In the genomic region with DNA sequence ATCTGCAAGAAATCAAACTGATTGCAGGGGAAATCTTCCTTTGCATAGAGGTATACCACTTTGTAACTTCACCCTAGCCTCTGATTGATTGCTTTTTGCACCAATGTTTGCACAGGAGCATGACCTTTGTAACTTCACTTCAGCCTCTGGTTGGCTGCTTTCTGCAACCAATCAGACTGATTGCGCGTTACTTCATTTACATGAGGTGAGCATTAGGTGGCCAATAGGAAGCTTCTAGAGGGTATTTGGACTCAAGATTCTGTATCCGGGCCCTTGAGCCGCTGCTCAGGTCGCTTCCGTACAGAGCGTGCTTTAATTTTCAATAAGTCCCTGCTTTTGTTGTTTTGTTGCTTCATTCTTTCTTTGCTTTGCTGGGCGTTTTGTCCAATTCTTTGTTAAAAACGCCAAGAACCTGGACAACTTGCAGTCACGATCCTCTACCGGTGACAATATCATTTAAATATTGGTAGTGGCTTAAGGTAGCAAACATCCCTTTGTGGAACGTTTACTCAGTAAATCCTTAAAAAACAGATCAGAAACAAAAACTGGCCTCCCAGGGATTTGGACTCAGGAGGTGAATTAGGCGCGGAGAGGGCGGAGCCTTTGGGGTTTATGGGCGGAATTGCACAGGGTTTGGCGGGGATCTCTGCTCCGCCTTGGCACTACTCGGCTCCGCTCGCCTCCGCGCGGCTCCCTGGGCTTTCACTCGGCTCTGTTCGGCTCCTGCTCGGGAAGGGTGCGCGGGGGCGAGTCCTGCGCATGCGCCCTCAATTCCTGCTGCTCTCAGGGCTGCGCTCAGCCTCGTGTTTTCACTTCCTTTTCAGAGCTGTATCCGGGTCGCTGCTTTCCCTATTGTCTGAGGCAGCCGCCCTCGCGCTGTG, we compare ENCODE assay signal across 8 cellular contexts. TPM values are rescaled to one million over a fixed set of nuclear protein-coding genes. Genes with fewer than 3 reads are reported as not detected.
DNase-seq lines count a peak whose midpoint lies in the region; ATAC-seq and TF ChIP-seq lines count a peak whose summit lies in the region.

A gene with protein sequence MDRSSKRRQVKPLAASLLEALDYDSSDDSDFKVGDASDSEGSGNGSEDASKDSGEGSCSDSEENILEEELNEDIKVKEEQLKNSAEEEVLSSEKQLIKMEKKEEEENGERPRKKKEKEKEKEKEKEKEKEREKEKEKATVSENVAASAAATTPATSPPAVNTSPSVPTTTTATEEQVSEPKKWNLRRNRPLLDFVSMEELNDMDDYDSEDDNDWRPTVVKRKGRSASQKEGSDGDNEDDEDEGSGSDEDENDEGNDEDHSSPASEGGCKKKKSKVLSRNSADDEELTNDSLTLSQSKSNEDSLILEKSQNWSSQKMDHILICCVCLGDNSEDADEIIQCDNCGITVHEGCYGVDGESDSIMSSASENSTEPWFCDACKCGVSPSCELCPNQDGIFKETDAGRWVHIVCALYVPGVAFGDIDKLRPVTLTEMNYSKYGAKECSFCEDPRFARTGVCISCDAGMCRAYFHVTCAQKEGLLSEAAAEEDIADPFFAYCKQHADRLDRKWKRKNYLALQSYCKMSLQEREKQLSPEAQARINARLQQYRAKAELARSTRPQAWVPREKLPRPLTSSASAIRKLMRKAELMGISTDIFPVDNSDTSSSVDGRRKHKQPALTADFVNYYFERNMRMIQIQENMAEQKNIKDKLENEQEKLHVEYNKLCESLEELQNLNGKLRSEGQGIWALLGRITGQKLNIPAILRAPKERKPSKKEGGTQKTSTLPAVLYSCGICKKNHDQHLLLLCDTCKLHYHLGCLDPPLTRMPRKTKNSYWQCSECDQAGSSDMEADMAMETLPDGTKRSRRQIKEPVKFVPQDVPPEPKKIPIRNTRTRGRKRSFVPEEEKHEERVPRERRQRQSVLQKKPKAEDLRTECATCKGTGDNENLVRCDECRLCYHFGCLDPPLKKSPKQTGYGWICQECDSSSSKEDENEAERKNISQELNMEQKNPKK (plus strand): TSS at position 812 of the 881 bp plus-strand sequence. CDS start 452 bp downstream, outside the sequence.

- H3K4me2 ChIP-seq in SU-DHL-6 (ENCODE audit: low read depth, low read length, poor library complexity, severe bottlenecking): peak within 1 kb of the TSS; percentile 98

- DNase-seq in NCI-H128 (lab: John Stamatoyannopoulos, UW; ENCODE audit: unreplicated experiment): peak; percentile 90
- DNase-seq in activated naive CD8-positive, alpha-beta T cell treated with anti-CD3 and anti-CD28 coated beads, Interleukin-2, amount 10 ng/mL, durations not matched to agents 7 days and 5 days: peak; percentile 94
- DNase-seq in head of caudate nucleus: peak; percentile 93 to 99 (median 97)
- DNase-seq in osteocyte (ENCODE audit: extremely low spot score, unreplicated experiment): peak; percentile 99

- POLR2A ChIA-PET in activated naive CD8-positive, alpha-beta T cell treated with anti-CD3 and anti-CD28 coated beads, Interleukin-2, amount 10 ng/mL, durations not matched to agents 7 days and 5 days (lab: Charles Lee): interaction anchor here (1.0 to 3.1 kb wide), 3 partner anchors 29 to 36 kb away, joined by 3 to 41 read pairs (median 3); a partner anchor contains a TSS

- H3K27me3 ChIP-seq in SU-DHL-6 (ENCODE audit: low read length): no peaks in the 10 kb centered on the region
- no peaks in the 10 kb centered on the region for H3K27me3 ChIP-seq in thymus (ENCODE audit: control insufficient read depth, insufficient read depth)

- ATAC-seq in HG02678 (IDR thresholded peaks at IDR 0.05; ENCODE audit: unreplicated experiment): peak; percentile 94
- peak; percentile 99 for ATAC-seq in activated naive CD8-positive, alpha-beta T cell treated with anti-CD3 and anti-CD28 coated beads, Interleukin-2, amount 10 ng/mL, durations not matched to agents 7 days and 5 days (ENCODE audit: low read depth)

- H3K4me3 ChIP-seq in SU-DHL-6 (ENCODE audit: insufficient read depth, low read length, poor library complexity, severe bottlenecking): peak within 1 kb of the TSS; percentile 85
- peak within 1 kb of the TSS; percentile 75 for H3K4me3 ChIP-seq in thymus (ENCODE audit: low read length)

- TF ChIP-seq POLR2A in GM10847 (IDR thresholded peaks at IDR 0.05; ENCODE audit: extremely low read depth, insufficient read length): peak; percentile 58

- peak within 1 kb of the TSS; percentile 94 for H3K4me3 Mint-ChIP-seq in activated naive CD8-positive, alpha-beta T cell treated with anti-CD3 and anti-CD28 coated beads, Interleukin-2, amount 10 ng/mL, durations not matched to agents 7 days and 5 days
- peak within 1 kb of the TSS; percentile 87 for H3K4me3 Mint-ChIP-seq in osteocyte (ENCODE audit: unreplicated experiment)

- H3K36me3 ChIP-seq in SU-DHL-6 (ENCODE audit: low read length) (peaks cover 33% of the 10 kb centered on the region), thymus (ENCODE audit: control insufficient read depth, insufficient read depth) (no peaks in the 10 kb centered on the region)

- TF ChIP-seq CTCF in SU-DHL-6 (IDR thresholded peaks at IDR 0.05; ENCODE audit: insufficient read depth, low read length, poor library complexity, severe bottlenecking) (no peak), osteocyte (IDR thresholded peaks at IDR 0.05) (no peak)

- peaks cover 32% of the 10 kb centered on the region for H3K4me1 Mint-ChIP-seq in activated naive CD8-positive, alpha-beta T cell treated with anti-CD3 and anti-CD28 coated beads, Interleukin-2, amount 10 ng/mL, durations not matched to agents 7 days and 5 days
- peaks cover 29% of the 10 kb centered on the region for H3K4me1 Mint-ChIP-seq in osteocyte (ENCODE audit: unreplicated experiment)

- H3K9me3 ChIP-seq in SU-DHL-6 (ENCODE audit: insufficient read depth, low read length) (no peaks in the 10 kb centered on the region; the same call in 1 of the 2 replicates), thymus (ENCODE audit: control insufficient read depth) (no peaks in the 10 kb centered on the region)

- peaks cover 30% of the 10 kb centered on the region for H3F3A ChIP-seq in SU-DHL-6 (ENCODE audit: insufficient read depth)

- peaks cover 20% of the 10 kb centered on the region for H3K36me3 Mint-ChIP-seq in activated naive CD8-positive, alpha-beta T cell treated with anti-CD3 and anti-CD28 coated beads, Interleukin-2, amount 10 ng/mL, durations not matched to agents 7 days and 5 days
- peaks cover 16% of the 10 kb centered on the region for H3K36me3 Mint-ChIP-seq in osteocyte (ENCODE audit: unreplicated experiment)

- WGBS in thymus: 22% methylated on average over 39 of the region's 39 CpGs

- H3K9me3 Mint-ChIP-seq in activated naive CD8-positive, alpha-beta T cell treated with anti-CD3 and anti-CD28 coated beads, Interleukin-2, amount 10 ng/mL, durations not matched to agents 7 days and 5 days: no peaks in the 10 kb centered on the region
- H3K9me3 Mint-ChIP-seq in osteocyte (ENCODE audit: unreplicated experiment): peaks cover 4% of the 10 kb centered on the region

- H3K27ac Mint-ChIP-seq in activated naive CD8-positive, alpha-beta T cell treated with anti-CD3 and anti-CD28 coated beads, Interleukin-2, amount 10 ng/mL, durations not matched to agents 7 days and 5 days: peak within 1 kb of the TSS; percentile 96
- H3K27ac Mint-ChIP-seq in osteocyte (ENCODE audit: unreplicated experiment): peak within 1 kb of the TSS; percentile 96

- H4K20me1 ChIP-seq in SU-DHL-6 (ENCODE audit: low read depth, low read length): no peaks in the 10 kb centered on the region

- peaks cover 46% of the 10 kb centered on the region for H3K79me2 ChIP-seq in SU-DHL-6 (ENCODE audit: insufficient read depth, low read length)

- intact Hi-C loops in head of caudate nucleus (cut with DNase I): loop anchor here (2.0 kb wide), 1 partner anchor 32 kb away; a partner anchor contains a TSS

- H2AFZ ChIP-seq in SU-DHL-6 (ENCODE audit: low read depth, low read length, severe bottlenecking): peak within 1 kb of the TSS; percentile 95

- H3K9me2 ChIP-seq in SU-DHL-6 (replicated peaks; ENCODE audit: insufficient read depth, low read length): no peaks in the 10 kb centered on the region

- H3K27ac ChIP-seq in SU-DHL-6 (ENCODE audit: low read depth, low read length): peak within 1 kb of the TSS; percentile 92
- peak within 1 kb of the TSS; percentile 75 for H3K27ac ChIP-seq in thymus (ENCODE audit: low read depth)

- H3K9ac ChIP-seq in SU-DHL-6 (ENCODE audit: low read length): peak within 1 kb of the TSS; percentile 97

- H3K4me1 ChIP-seq in thymus (ENCODE audit: control insufficient read depth, insufficient read depth, low read length): no peaks in the 10 kb centered on the region

- H3K27me3 Mint-ChIP-seq in activated naive CD8-positive, alpha-beta T cell treated with anti-CD3 and anti-CD28 coated beads, Interleukin-2, amount 10 ng/mL, durations not matched to agents 7 days and 5 days: peaks cover 16% of the 10 kb centered on the region
- H3K27me3 Mint-ChIP-seq in osteocyte (ENCODE audit: unreplicated experiment): peaks cover 15% of the 10 kb centered on the region

RNA-seq across cellular contexts. Expression of the gene that starts here (rescaled TPM):
- total RNA-seq in activated naive CD8-positive, alpha-beta T cell treated with anti-CD3 and anti-CD28 coated beads, Interleukin-2, amount 10 ng/mL, durations not matched to agents 7 days and 5 days: 10 to 100 TPM; 35.6 to 38.0 TPM
- total RNA-seq in osteocyte: 42.9 and 43.5 TPM in 2 replicates
- 48.2 TPM for polyA plus RNA-seq in thymus

Comparison
In these comparisons a context has a peak if more than half of its experiments do, and no peak if none do; other contexts are left out.
1. Peak in every context shown above with its lines: DNase-seq, ATAC-seq, H3K4me3 ChIP-seq and H3K27ac ChIP-seq.